ENCODE assay signal across 2 cellular contexts in genomic region chr5:168295574-168296201, GRCh38.
TF ChIP-seq lines count a peak whose summit lies in the region.

No MANE protein-coding gene starts in this region.

TF ChIP-seq in HCT116, 20 proteins besides CTCF, POLR2A, EP300 and RAD21 (continued from another document):
- TF ChIP-seq CBX3 (IDR thresholded peaks at IDR 0.05; ENCODE audit: low read depth) (no peak), ELF1 (IDR thresholded peaks at IDR 0.05; ENCODE audit: borderline replicate concordance, low read depth) (no peak), POLR2AphosphoS5 (IDR thresholded peaks at IDR 0.05; ENCODE audit: low read depth, low read length) (no peak), TCF7L2 (IDR thresholded peaks at IDR 0.05; ENCODE audit: borderline replicate concordance, extremely low read depth, insufficient read depth, insufficient read length) (no peak), ZNF274 (IDR thresholded peaks at IDR 0.05; ENCODE audit: low read depth, low read length) (no peak), CEBPB (IDR thresholded peaks at IDR 0.05; ENCODE audit: low read depth) (no peak), EGR1 (IDR thresholded peaks at IDR 0.05; ENCODE audit: low read depth) (no peak), SRF (IDR thresholded peaks at IDR 0.05; ENCODE audit: low read depth) (no peak), EZH2 (IDR thresholded peaks at IDR 0.05) (no peak), EZH2phosphoT487 (IDR thresholded peaks at IDR 0.05; ENCODE audit: borderline replicate concordance) (no peak), JUND (IDR thresholded peaks at IDR 0.05) (no peak)
TF ChIP-seq in HCT116: peak in this region for 0.

TF ChIP-seq in WTC11, 78 proteins besides CTCF, POLR2A, EP300 and RAD21 (continued from another document):
- TF ChIP-seq, protein P1, sequence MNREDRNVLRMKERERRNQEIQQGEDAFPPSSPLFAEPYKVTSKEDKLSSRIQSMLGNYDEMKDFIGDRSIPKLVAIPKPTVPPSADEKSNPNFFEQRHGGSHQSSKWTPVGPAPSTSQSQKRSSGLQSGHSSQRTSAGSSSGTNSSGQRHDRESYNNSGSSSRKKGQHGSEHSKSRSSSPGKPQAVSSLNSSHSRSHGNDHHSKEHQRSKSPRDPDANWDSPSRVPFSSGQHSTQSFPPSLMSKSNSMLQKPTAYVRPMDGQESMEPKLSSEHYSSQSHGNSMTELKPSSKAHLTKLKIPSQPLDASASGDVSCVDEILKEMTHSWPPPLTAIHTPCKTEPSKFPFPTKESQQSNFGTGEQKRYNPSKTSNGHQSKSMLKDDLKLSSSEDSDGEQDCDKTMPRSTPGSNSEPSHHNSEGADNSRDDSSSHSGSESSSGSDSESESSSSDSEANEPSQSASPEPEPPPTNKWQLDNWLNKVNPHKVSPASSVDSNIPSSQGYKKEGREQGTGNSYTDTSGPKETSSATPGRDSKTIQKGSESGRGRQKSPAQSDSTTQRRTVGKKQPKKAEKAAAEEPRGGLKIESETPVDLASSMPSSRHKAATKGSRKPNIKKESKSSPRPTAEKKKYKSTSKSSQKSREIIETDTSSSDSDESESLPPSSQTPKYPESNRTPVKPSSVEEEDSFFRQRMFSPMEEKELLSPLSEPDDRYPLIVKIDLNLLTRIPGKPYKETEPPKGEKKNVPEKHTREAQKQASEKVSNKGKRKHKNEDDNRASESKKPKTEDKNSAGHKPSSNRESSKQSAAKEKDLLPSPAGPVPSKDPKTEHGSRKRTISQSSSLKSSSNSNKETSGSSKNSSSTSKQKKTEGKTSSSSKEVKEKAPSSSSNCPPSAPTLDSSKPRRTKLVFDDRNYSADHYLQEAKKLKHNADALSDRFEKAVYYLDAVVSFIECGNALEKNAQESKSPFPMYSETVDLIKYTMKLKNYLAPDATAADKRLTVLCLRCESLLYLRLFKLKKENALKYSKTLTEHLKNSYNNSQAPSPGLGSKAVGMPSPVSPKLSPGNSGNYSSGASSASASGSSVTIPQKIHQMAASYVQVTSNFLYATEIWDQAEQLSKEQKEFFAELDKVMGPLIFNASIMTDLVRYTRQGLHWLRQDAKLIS (CRISPR knock-in tag; IDR thresholded peaks at IDR 0.05; ENCODE audit: borderline replicate concordance), result no peak
- TF ChIP-seq IRF2 (CRISPR knock-in tag; IDR thresholded peaks at IDR 0.05; ENCODE audit: borderline replicate concordance, low read depth) (no peak), TEAD1 (CRISPR knock-in tag; IDR thresholded peaks at IDR 0.05) (peak; percentile 90; the same call in 1 of the 2 replicates), PRRX2 (CRISPR knock-in tag; IDR thresholded peaks at IDR 0.05) (0 out of 2 replicates have a peak, but pooled peaks have one; percentile 14), SP1 (CRISPR knock-in tag; conservative IDR thresholded peaks at IDR 0.05) (peak; percentile 13; the same call in 1 of the 2 replicates), TEAD4 (CRISPR knock-in tag; IDR thresholded peaks at IDR 0.05) (peak; percentile 87; the same call in 1 of the 2 replicates)
